1 cellular context compared by ENCODE assay signal in the genomic region with DNA sequence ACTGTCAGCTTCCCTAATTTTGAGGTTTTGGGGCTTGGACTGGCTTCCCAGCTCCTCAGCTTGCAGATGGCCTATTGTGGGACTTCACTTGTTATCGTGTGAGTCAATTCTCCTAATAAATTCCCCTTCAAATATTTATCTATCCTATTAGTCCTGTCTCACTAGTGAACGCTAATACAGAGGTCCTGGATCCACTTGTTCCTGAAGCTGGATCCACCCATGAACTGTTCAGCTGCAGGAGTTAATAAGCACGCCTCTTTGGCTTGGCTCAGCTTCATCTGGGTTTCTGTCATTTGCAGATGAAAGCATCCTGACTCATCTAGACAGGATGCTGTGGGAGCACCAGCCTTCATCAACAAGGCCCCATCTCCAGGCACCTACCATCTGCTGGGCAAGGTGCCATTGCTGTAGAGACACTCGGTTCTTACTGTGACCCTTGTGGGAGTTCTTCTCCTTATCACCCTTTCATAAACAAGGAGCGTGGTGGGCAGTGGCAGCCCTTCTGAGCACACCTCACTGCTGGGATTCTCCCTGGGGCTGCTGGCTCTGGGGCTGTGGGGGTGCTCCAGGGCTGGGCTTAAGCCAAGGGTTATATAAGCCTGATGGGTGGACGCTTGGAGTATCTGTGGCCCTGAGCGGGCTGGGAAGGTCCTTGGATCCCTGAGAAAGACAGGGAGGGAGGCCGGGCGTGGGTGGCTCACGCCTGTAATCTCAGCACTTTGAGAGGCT.
TF ChIP-seq lines count a peak whose summit lies in the region.

No MANE protein-coding gene starts in this region.

TF ChIP-seq in HepG2, 621 proteins besides CTCF, POLR2A, EP300 and RAD21:
- TF ChIP-seq ZNF503 (CRISPR knock-in tag; IDR thresholded peaks at IDR 0.05), result no peak
- peak; percentile 93 for TF ChIP-seq ZNF329 (CRISPR knock-in tag; IDR thresholded peaks at IDR 0.05; ENCODE audit: low read depth)
- TF ChIP-seq ZNF660 (CRISPR knock-in tag; IDR thresholded peaks at IDR 0.05; ENCODE audit: borderline replicate concordance, low read depth), result no peak
- TF ChIP-seq EEA1 (CRISPR knock-in tag; IDR thresholded peaks at IDR 0.05; ENCODE audit: borderline replicate concordance), result no peak
